Comparison of ENCODE assay signal across 8 cellular contexts in genomic region chr6:154675602-154676088, GRCh38. TPM values are rescaled to one million over a fixed set of nuclear protein-coding genes. Genes with fewer than 3 reads are reported as not detected.
DNase-seq lines count a peak whose midpoint lies in the region; ATAC-seq and TF ChIP-seq lines count a peak whose summit lies in the region.

No MANE protein-coding gene starts in this region.

- no peaks in the 10 kb centered on the region for H3K9me3 ChIP-seq in SJCRH30 (replicated peaks)
- H3K9me3 ChIP-seq in gastroesophageal sphincter, result no peaks in the 10 kb centered on the region
- H3K9me3 ChIP-seq in ovary, result no peaks in the 10 kb centered on the region
- no peaks in the 10 kb centered on the region for H3K9me3 ChIP-seq in transverse colon

- TF ChIP-seq CTCF in GM12873 (IDR thresholded peaks at IDR 0.05; ENCODE audit: insufficient read depth, low read depth, low read length, missing control alignments), result peak; percentile 98
- peak; percentile 96 to 98 (median 98) for TF ChIP-seq CTCF in gastroesophageal sphincter (IDR thresholded peaks at IDR 0.05)
- peak; percentile 95 to 98 (median 98) for TF ChIP-seq CTCF in ovary (IDR thresholded peaks at IDR 0.05)
- TF ChIP-seq CTCF in transverse colon (IDR thresholded peaks at IDR 0.05), result peak; percentile 97 to 99 (median 98)

- WGBS in gastroesophageal sphincter (ENCODE audit: low coverage in 1 of 2), 2 donors, result 0% methylated on average over 3 to 4 of the region's 4 CpGs
- 0 to 1% (median 0%) methylated on average over 4 of the region's 4 CpGs for WGBS in ovary, 3 donors
- 0 to 1% methylated on average over 4 of the region's 4 CpGs for WGBS in transverse colon (ENCODE audit: low coverage in 1 of 2), 2 donors

- no peak for TF ChIP-seq EP300 in gastroesophageal sphincter (IDR thresholded peaks at IDR 0.05)
- TF ChIP-seq EP300 in ovary (IDR thresholded peaks at IDR 0.05), result no peak
- no peak for TF ChIP-seq EP300 in transverse colon (IDR thresholded peaks at IDR 0.05; ENCODE audit: low read depth)

- intact Hi-C loops in ovary (cut with DNase I), result loop anchor here (5.0 to 10.0 kb wide), 4 partner anchors 129 to 572 kb away; no protein-coding TSS in a partner anchor
- intact Hi-C loops in transverse colon (cut with DNase I; ENCODE audit: low total_unique reads), result loop anchor here (5.0 to 10.0 kb wide), 3 partner anchors 57 to 521 kb away; partner anchors contain the start of gene SCAF8

- DNase-seq in NCI-H1048 (lab: John Stamatoyannopoulos, UW) (peak; percentile 74), SJCRH30 (peak; percentile 86 to 97), ovary (peak; percentile 80 to 89 (median 87)), transverse colon (peak; percentile 91)
- peak; percentile 93 for DNase-seq in activated effector memory CD4-positive, alpha-beta T cell treated with anti-CD3 and anti-CD28 coated beads, Interleukin-2, amount 50 U/mL, for 16 hours

- H3K4me1 ChIP-seq in SJCRH30 (no peaks in the 10 kb centered on the region), gastroesophageal sphincter (no peaks in the 10 kb centered on the region), ovary (ENCODE audit: insufficient read depth) (no peaks in the 10 kb centered on the region), transverse colon (no peaks in the 10 kb centered on the region)

- peak; percentile 100 for ATAC-seq in HG02623 (IDR thresholded peaks at IDR 0.05; ENCODE audit: unreplicated experiment)
- ATAC-seq in gastroesophageal sphincter, result peak; percentile 97

- TF ChIP-seq POLR2A in gastroesophageal sphincter (IDR thresholded peaks at IDR 0.05) (no peak), ovary (IDR thresholded peaks at IDR 0.05) (no peak), transverse colon (IDR thresholded peaks at IDR 0.05) (no peak)

- in situ Hi-C loops in transverse colon (cut with MboI; ENCODE audit: low pct_ligation_motif_present in 1 of 4, low pct_unique_long_range_greater_than_20kb in 1 of 4, low sequenced_read_pairs in 3 of 4), result loop anchor here (10.0 to 25.0 kb wide), 3 partner anchors 129 to 512 kb away; no protein-coding TSS in a partner anchor

- H3K27me3 ChIP-seq in SJCRH30, result no peaks in the 10 kb centered on the region
- H3K27me3 ChIP-seq in gastroesophageal sphincter, result no peaks in the 10 kb centered on the region
- H3K27me3 ChIP-seq in ovary, result no peaks in the 10 kb centered on the region
- no peaks in the 10 kb centered on the region for H3K27me3 ChIP-seq in transverse colon

- H3K4me3 ChIP-seq in SJCRH30 (no peak overlapping the region), gastroesophageal sphincter (no peak overlapping the region), ovary (no peak overlapping the region), transverse colon (no peak overlapping the region)

- H3K36me3 ChIP-seq in SJCRH30 (no peaks in the 10 kb centered on the region), gastroesophageal sphincter (no peaks in the 10 kb centered on the region), ovary (no peaks in the 10 kb centered on the region), transverse colon (no peaks in the 10 kb centered on the region)

- H3K27ac ChIP-seq in SJCRH30 (no peak overlapping the region), gastroesophageal sphincter (no peak overlapping the region), ovary (no peak overlapping the region), transverse colon (no peak overlapping the region)

RNA-seq across cellular contexts. Expression of gene SCAF8, which starts 57.6 kb away (rescaled TPM):
- 48.2 and 50.7 TPM in 2 replicates for total RNA-seq in SJCRH30 (2014; rRNA removed; shearing (Covaris generic))
- total RNA-seq in gastroesophageal sphincter (10 to 100 TPM; 38.5 to 56.8 (median 42.5) TPM), ovary (10 to 100 TPM; 38.9 to 66.1 (median 56.9) TPM), transverse colon (10 to 100 TPM; 32.2 to 38.6 (median 33.4) TPM)
- polyA plus RNA-seq in ovary, result 10 to 100 TPM; 21.9 to 40.2 TPM
